ENCODE assay signal across 11 cellular contexts in the genomic region with DNA sequence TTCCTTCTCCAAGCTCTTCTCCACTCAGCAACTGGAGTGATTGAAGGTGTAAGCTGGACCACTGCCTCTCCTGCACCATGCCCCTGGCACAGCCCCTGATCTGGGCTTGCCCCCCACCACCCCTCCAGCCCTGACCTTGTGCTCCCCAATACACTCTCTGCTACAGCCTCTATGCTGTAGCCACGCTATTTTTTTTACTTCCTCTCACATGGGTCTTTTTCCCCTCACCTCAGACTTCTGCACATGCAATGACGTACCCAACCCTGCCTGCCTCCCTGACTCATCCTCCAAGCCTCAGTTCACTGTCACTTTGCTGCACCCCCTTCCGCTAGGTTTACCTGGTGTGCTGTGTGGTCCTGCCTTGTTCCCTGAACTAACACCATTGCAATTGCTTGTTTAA.
"Had no signal": no experiment of that assay in that cellular context is flagged by ENCODE, and none has a peak within 500 bp of the region (broad histone marks: within the 10 kb centered on the region; RNA-seq: fewer than 3 reads in every experiment).

No MANE protein-coding gene starts in this region.

- H3K4me3 Mint-ChIP-seq: brain; central memory CD8-positive, alpha-beta T cell; effector memory CD8-positive, alpha-beta T cell; T-helper 17 cell had no signal

- H3K4me1 Mint-ChIP-seq: central memory CD8-positive, alpha-beta T cell had no signal

- H3K27ac Mint-ChIP-seq: brain; effector memory CD8-positive, alpha-beta T cell; T-helper 17 cell had no signal

- ATAC-seq: effector memory CD8-positive, alpha-beta T cell; T-helper 17 cell had no signal

- H3K9me3 Mint-ChIP-seq: brain; central memory CD8-positive, alpha-beta T cell; effector memory CD8-positive, alpha-beta T cell had no signal

- DNase-seq: activated CD4-positive, CD25-positive, alpha-beta regulatory T cell; activated naive CD4-positive, alpha-beta T cell treated with Interleukin-2 at 50 U/mL for 16 hours; amygdala; cortex of kidney; effector memory CD8-positive, alpha-beta T cell; mesendoderm; ovary; stimulated activated CD4-positive, alpha-beta T cell treated with anti-CD3 and anti-CD28 coated beads, Interleukin-4, amount 100 ng/mL, for 24 hours; T-helper 17 cell had no signal
